ENCODE assay signal across 12 cellular contexts in the genomic region with DNA sequence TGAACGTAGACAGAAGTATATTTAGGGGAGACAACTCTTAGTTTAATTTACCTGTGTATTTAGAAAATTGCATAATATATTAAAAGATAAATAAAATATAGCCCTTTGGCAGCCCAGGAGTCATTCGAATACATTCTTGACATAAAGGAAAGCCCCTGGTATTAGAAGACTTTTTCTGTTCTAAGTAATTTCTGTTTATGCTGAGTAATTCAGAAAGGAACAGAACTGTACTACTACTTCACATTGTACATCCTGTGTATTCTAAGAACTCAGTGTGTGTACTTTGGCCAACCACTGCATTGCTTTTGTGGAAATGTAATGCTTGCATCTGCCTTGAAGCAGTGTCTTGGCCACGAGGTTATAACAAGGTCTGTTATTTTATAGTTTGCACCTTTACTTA.
A peak's percentile ranks its signal among the peaks of the same experiment; 100 is the strongest.
DNase-seq lines count a peak whose midpoint lies in the region; ATAC-seq and TF ChIP-seq lines count a peak whose summit lies in the region.
"Had no signal": no experiment of that assay in that cellular context is flagged by ENCODE, and none has a peak within 500 bp of the region (broad histone marks: within the 10 kb centered on the region; RNA-seq: fewer than 3 reads in every experiment).

No MANE protein-coding gene starts in this region.

- H3K27ac ChIP-seq in colonic mucosa (no peak overlapping the region), upper lobe of right lung (no peak overlapping the region), upper lobe of left lung (no peak overlapping the region)
- H3K27ac ChIP-seq: testis had no signal

- H3K27me3 ChIP-seq in colonic mucosa (no peaks in the 10 kb centered on the region), upper lobe of right lung (no peaks in the 10 kb centered on the region), upper lobe of left lung (no peaks in the 10 kb centered on the region)
- H3K27me3 ChIP-seq: testis had no signal

- no peak for TF ChIP-seq EP300 in upper lobe of left lung (IDR thresholded peaks at IDR 0.05)

- no peaks in the 10 kb centered on the region for H3K36me3 ChIP-seq in colonic mucosa
- peaks cover 18% of the 10 kb centered on the region for H3K36me3 ChIP-seq in upper lobe of right lung
- H3K36me3 ChIP-seq in upper lobe of left lung = peaks cover 0 to 10% (median 0%) of the 10 kb centered on the region in 4 donors

- H3K27ac Mint-ChIP-seq in activated CD8-positive, alpha-beta T cell treated with anti-CD3 and anti-CD28 coated beads for 36 hours = peak overlapping the region; percentile 70

- no peaks in the 10 kb centered on the region for H3K27me3 Mint-ChIP-seq in activated CD8-positive, alpha-beta T cell treated with anti-CD3 and anti-CD28 coated beads for 36 hours

- ATAC-seq in GM18502 (IDR thresholded peaks at IDR 0.05; ENCODE audit: poor library complexity, unreplicated experiment) (peak; percentile 96), GM19452 (IDR thresholded peaks at IDR 0.05; ENCODE audit: unreplicated experiment) (peak; percentile 90), HG02973 (IDR thresholded peaks at IDR 0.05; ENCODE audit: unreplicated experiment) (peak; percentile 97), upper lobe of right lung (no peak), upper lobe of left lung (ENCODE audit: low FRiP score in 2 of 2) (no peak)
- ATAC-seq in activated CD8-positive, alpha-beta T cell treated with anti-CD3 and anti-CD28 coated beads for 36 hours = peak; percentile 86
- ATAC-seq: mucosa of descending colon had no signal

- CTCF ChIA-PET in activated CD8-positive, alpha-beta T cell treated with anti-CD3 and anti-CD28 coated beads for 36 hours (lab: Charles Lee) = interaction anchor here (1.6 kb wide), 2 partner anchors 10 to 27 kb away, joined by 5 to 6 read pairs; no protein-coding TSS in a partner anchor

- H3K4me1 Mint-ChIP-seq in activated CD8-positive, alpha-beta T cell treated with anti-CD3 and anti-CD28 coated beads for 36 hours (ENCODE audit: low read depth) = peaks cover 49% of the 10 kb centered on the region

- peaks cover 47% of the 10 kb centered on the region for H3K36me3 Mint-ChIP-seq in activated CD8-positive, alpha-beta T cell treated with anti-CD3 and anti-CD28 coated beads for 36 hours (ENCODE audit: low read depth)

- POLR2A ChIA-PET in activated CD8-positive, alpha-beta T cell treated with anti-CD3 and anti-CD28 coated beads for 36 hours (lab: Charles Lee) = interaction anchor here (1.3 to 1.8 kb wide), 2 partner anchors 21 to 24 kb away, joined by 4 to 6 read pairs; no protein-coding TSS in a partner anchor

- H3K9ac ChIP-seq in colonic mucosa (ENCODE audit: low read depth in 2 of 2, low read length in 2 of 2) = no peak overlapping the region

- intact Hi-C loops in activated CD8-positive, alpha-beta T cell treated with anti-CD3 and anti-CD28 coated beads for 36 hours (cut with micrococcal nuclease) = loop anchor here (2.0 kb wide), 1 partner anchor 39 kb away; no protein-coding TSS in a partner anchor
- intact Hi-C loops in colonic mucosa (cut with DNase I) = no loop called here
- intact Hi-C loops in upper lobe of right lung (cut with DNase I) = no loop called here

- H3K4me3 Mint-ChIP-seq in activated CD8-positive, alpha-beta T cell treated with anti-CD3 and anti-CD28 coated beads for 36 hours = peak overlapping the region; percentile 24

- H3K4me3 ChIP-seq in colonic mucosa (no peak overlapping the region), upper lobe of right lung (no peak overlapping the region), upper lobe of left lung (no peak overlapping the region)
- H3K4me3 ChIP-seq: mucosa of descending colon, testis had no signal

- no peaks in the 10 kb centered on the region for H3K9me3 Mint-ChIP-seq in activated CD8-positive, alpha-beta T cell treated with anti-CD3 and anti-CD28 coated beads for 36 hours

- DNase-seq in activated CD8-positive, alpha-beta T cell treated with anti-CD3 and anti-CD28 coated beads for 36 hours = peak; percentile 63
- DNase-seq in colonic mucosa (no peak), upper lobe of right lung (no peak), upper lobe of left lung (no peak), NCI-H524 (lab: John Stamatoyannopoulos, UW) (no peak)
- DNase-seq: cerebellar nuclear complex, H7, mucosa of descending colon, testis had no signal

- H3K4me1 ChIP-seq in colonic mucosa = no peaks in the 10 kb centered on the region
- peaks cover 16% of the 10 kb centered on the region for H3K4me1 ChIP-seq in upper lobe of right lung
- no peaks in the 10 kb centered on the region for H3K4me1 ChIP-seq in upper lobe of left lung
- H3K4me1 ChIP-seq: testis had no signal

- no peaks in the 10 kb centered on the region for H3K9me3 ChIP-seq in colonic mucosa
- no peaks in the 10 kb centered on the region for H3K9me3 ChIP-seq in upper lobe of right lung
- H3K9me3 ChIP-seq in upper lobe of left lung = no peaks in the 10 kb centered on the region
- H3K9me3 ChIP-seq: mucosa of descending colon, testis had no signal

- no peak for TF ChIP-seq CTCF in activated CD8-positive, alpha-beta T cell treated with anti-CD3 and anti-CD28 coated beads for 36 hours (IDR thresholded peaks at IDR 0.05)
- TF ChIP-seq CTCF in colonic mucosa (IDR thresholded peaks at IDR 0.05) (no peak), upper lobe of right lung (IDR thresholded peaks at IDR 0.05) (no peak), upper lobe of left lung (IDR thresholded peaks at IDR 0.05) (no peak)

- no peak for TF ChIP-seq POLR2A in upper lobe of left lung (IDR thresholded peaks at IDR 0.05)

- WGBS in upper lobe of left lung, 2 donors = 67 to 72% methylated on average over 3 of the region's 3 CpGs

Comparison
In these comparisons a context has a peak if more than half of its experiments do, and no peak if none do; other contexts are left out.
1. ATAC-seq: peak in GM18502 (single experiment), GM19452 (single experiment), HG02973 (single experiment) and activated CD8-positive, alpha-beta T cell treated with anti-CD3 and anti-CD28 coated beads for 36 hours (single experiment); none in upper lobe of right lung (single experiment) and upper lobe of left lung (0 of 2).